Comparison of ENCODE assay signal across 8 cellular contexts in the genomic region with DNA sequence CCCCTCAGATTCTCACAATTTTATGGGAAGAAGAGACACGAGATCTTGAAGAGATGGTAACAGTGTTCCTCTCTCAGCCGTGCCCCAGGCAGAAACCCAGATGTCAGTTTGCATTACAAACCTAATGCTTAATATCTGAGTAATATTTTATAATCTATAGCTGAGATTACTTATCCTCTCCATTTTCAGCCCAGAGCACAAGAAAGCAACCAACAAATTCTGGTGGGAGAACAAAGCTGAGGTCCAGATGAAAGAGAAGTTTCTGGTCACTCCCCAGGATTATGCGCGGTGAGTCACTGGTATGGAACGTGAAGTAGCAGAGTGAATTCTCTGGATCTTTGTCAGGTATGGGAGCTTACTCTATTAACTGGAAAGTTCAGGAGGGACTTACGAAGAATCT. TPM values are rescaled to one million over a fixed set of nuclear protein-coding genes. Genes with fewer than 3 reads are reported as not detected.
DNase-seq lines count a peak whose midpoint lies in the region; ATAC-seq and TF ChIP-seq lines count a peak whose summit lies in the region.

No MANE protein-coding gene starts in this region.

- H3K9ac ChIP-seq in BLaER1 (peak overlapping the region; percentile 87), IMR-90 (ENCODE audit: low read depth, low read length) (peak overlapping the region; percentile 71)

- peak overlapping the region; percentile 74; the same call in 1 of the 2 replicates for H4K91ac ChIP-seq in IMR-90 (ENCODE audit: insufficient read depth, low read depth, low read length)

- H3K4me2 ChIP-seq in BLaER1: peak overlapping the region; percentile 91
- peak overlapping the region; percentile 98 for H3K4me2 ChIP-seq in IMR-90 (ENCODE audit: low read depth, low read length)

- CTCF ChIA-PET in IMR-90 (lab: Yijun Ruan, JAX) (no interaction called here), MCF 10A (lab: Yijun Ruan, JAX) (interaction anchor here (0.7 to 2.4 kb wide), 4 partner anchors 10 to 27 kb away, joined by 3 to 10 read pairs (median 4); no protein-coding TSS in a partner anchor)

- H2BK120ac ChIP-seq in IMR-90 (ENCODE audit: low read depth, low read length): no peak overlapping the region

- peak overlapping the region; percentile 80 for H3K4ac ChIP-seq in IMR-90 (ENCODE audit: low read depth, low read length)

- dilution Hi-C loops in IMR-90 (cut with HindIII; ENCODE audit: low sequenced_read_pairs, unreplicated experiment): no loop called here

- H3K27ac ChIP-seq in BLaER1: no peak overlapping the region
- H3K27ac ChIP-seq in IMR-90 (ENCODE audit: insufficient read depth, low read length): peak overlapping the region; percentile 64
- H3K27ac ChIP-seq in lung (ENCODE audit: low read depth in 1 of 2, low read length in 1 of 2): peak overlapping the region; percentile 69 to 95

- H3K27me3 ChIP-seq in BLaER1 (no peaks in the 10 kb centered on the region), IMR-90 (ENCODE audit: control insufficient read depth, insufficient read depth, low read length) (no peaks in the 10 kb centered on the region), lung (ENCODE audit: control insufficient read depth, insufficient read depth) (no peaks in the 10 kb centered on the region)

- H3K9me1 ChIP-seq in IMR-90 (ENCODE audit: insufficient read depth, low read length): peaks cover 8% of the 10 kb centered on the region

- H2AFZ ChIP-seq in IMR-90 (replicated peaks; ENCODE audit: low read length, poor library complexity): peak overlapping the region; percentile 93

- no peak for TF ChIP-seq RAD21 in IMR-90 (IDR thresholded peaks at IDR 0.05; ENCODE audit: low read length)

- H3K4me3 ChIP-seq in BLaER1 (peak overlapping the region; percentile 86), IMR-90 (ENCODE audit: insufficient read depth, low read depth, low read length) (peak overlapping the region; percentile 83), lung (peak overlapping the region; percentile 94)

- H3K4me3 Mint-ChIP-seq in MCF 10A (ENCODE audit: unreplicated experiment): peak overlapping the region; percentile 95

- peak overlapping the region; percentile 68; the same call in 1 of the 3 replicates for H2BK15ac ChIP-seq in IMR-90 (ENCODE audit: low read depth, low read length)

- no peaks in the 10 kb centered on the region for H3K9me3 Mint-ChIP-seq in MCF 10A (ENCODE audit: unreplicated experiment)

- H4K8ac ChIP-seq in IMR-90 (ENCODE audit: low read depth in 2 of 2, low read length in 2 of 2): peak overlapping the region; percentile 61 to 93

- peak overlapping the region; percentile 70 for H3K27ac Mint-ChIP-seq in MCF 10A (ENCODE audit: low read depth, unreplicated experiment)

- TSS peak; percentile 39 for BruUV-seq in IMR-90 (replicated peaks; lab: Mats Ljungman, UMichigan)
- BruUV-seq in MCF 10A (replicated peaks; lab: Mats Ljungman, UMichigan): TSS peak; percentile 46

- peaks cover 49% of the 10 kb centered on the region for H3K36me3 Mint-ChIP-seq in MCF 10A (ENCODE audit: insufficient read depth, unreplicated experiment)

- intact Hi-C loops in IMR-90 (cut with micrococcal nuclease): no loop called here
- intact Hi-C loops in MCF 10A (cut with micrococcal nuclease): no loop called here

- peak overlapping the region; percentile 77 for H2BK5ac ChIP-seq in IMR-90 (ENCODE audit: low read depth, low read length, poor library complexity, severe bottlenecking)

- H4K5ac ChIP-seq in IMR-90 (ENCODE audit: low read depth, low read length): peak overlapping the region; percentile 44; the same call in 1 of the 2 replicates

- DNase-seq in IMR-90 (peak; percentile 72), MCF 10A (ENCODE audit: unreplicated experiment) (peak; percentile 77), lung (ENCODE audit: low spot score) (peak; percentile 41), NCI-H1105 treated with DMSO at 0.1 percent for 48 hours (lab: John Stamatoyannopoulos, UW) (no peak), SK-N-DZ (ENCODE audit: low spot score) (no peak)

- peaks cover 5% of the 10 kb centered on the region for H3K4me1 Mint-ChIP-seq in MCF 10A (ENCODE audit: insufficient read depth, unreplicated experiment)

- TF ChIP-seq CTCF in IMR-90 (conservative IDR thresholded peaks at IDR 0.05; ENCODE audit: low read depth, low read length) (no peak), MCF 10A (IDR thresholded peaks at IDR 0.05; ENCODE audit: unreplicated experiment) (no peak), lung (IDR thresholded peaks at IDR 0.05; ENCODE audit: control extremely low read depth, extremely low read depth) (no peak)

- peak overlapping the region; percentile 94 for H2AK9ac ChIP-seq in IMR-90 (replicated peaks; ENCODE audit: low read depth, low read length, poor library complexity)

- peaks cover 22 to 61% of the 10 kb centered on the region in 2 experiments for H3K79me1 ChIP-seq in IMR-90 (ENCODE audit: low read depth in 1 of 2, low read length in 2 of 2)

- in situ Hi-C loops in IMR-90 (cut with MboI; ENCODE audit: low sequenced_read_pairs): no loop called here

- TF ChIP-seq POLR2A in IMR-90 (IDR thresholded peaks at IDR 0.05; ENCODE audit: low read depth, low read length): no peak

- H3K14ac ChIP-seq in IMR-90 (replicated peaks; ENCODE audit: low read depth, low read length): peak overlapping the region; percentile 67

- H3K36me3 ChIP-seq in BLaER1: peaks cover 53% of the 10 kb centered on the region
- H3K36me3 ChIP-seq in IMR-90 (ENCODE audit: control insufficient read depth, insufficient read depth, low read length): peaks cover 11% of the 10 kb centered on the region
- peaks cover 11 to 14% of the 10 kb centered on the region in 2 donors for H3K36me3 ChIP-seq in lung (ENCODE audit: control insufficient read depth in 2 of 2, insufficient read depth in 2 of 2, low read length in 2 of 2)

- peak overlapping the region; percentile 49 for H3K56ac ChIP-seq in IMR-90 (ENCODE audit: extremely low read depth, insufficient read depth, low read length)

- H3K27me3 Mint-ChIP-seq in MCF 10A (ENCODE audit: insufficient read depth, unreplicated experiment): no peaks in the 10 kb centered on the region

- POLR2A ChIA-PET in IMR-90 (lab: Charles Lee; ENCODE audit: unreplicated experiment): no interaction called here
- POLR2A ChIA-PET in MCF 10A (lab: Yijun Ruan, JAX): interaction anchor here (0.6 to 14.9 kb wide), 19 partner anchors 10 to 415 kb away, joined by 3 to 286 read pairs (median 3); a partner anchor contains a TSS

- H3K9me3 ChIP-seq in BLaER1: no peaks in the 10 kb centered on the region
- H3K9me3 ChIP-seq in IMR-90 (ENCODE audit: control insufficient read depth, insufficient read depth, low read length): no peaks in the 10 kb centered on the region
- no peaks in the 10 kb centered on the region for H3K9me3 ChIP-seq in lung (ENCODE audit: control insufficient read depth in 2 of 2, insufficient read depth in 1 of 2, low read length in 1 of 2)

- 0 out of 2 replicates have a peak overlapping the region, but pooled peaks have one; percentile 27 for H2BK20ac ChIP-seq in IMR-90 (ENCODE audit: low read depth, low read length)

- WGBS in IMR-90 (ENCODE audit: extremely low coverage in 2 of 2, insufficient read length in 1 of 2), 2 experiments: no CpG with 5 or more reads among the region's 6 CpGs
- 50 to 71% methylated on average over 6 of the region's 6 CpGs for WGBS in lung, 2 donors

- peaks cover 27% of the 10 kb centered on the region for H3K4me1 ChIP-seq in BLaER1
- H3K4me1 ChIP-seq in IMR-90 (ENCODE audit: control insufficient read depth, insufficient read depth, low read length): peaks cover 7% of the 10 kb centered on the region
- peaks cover 0 to 5% of the 10 kb centered on the region in 2 donors for H3K4me1 ChIP-seq in lung (ENCODE audit: control insufficient read depth in 2 of 2, insufficient read depth in 2 of 2, low read length in 2 of 2)

- ATAC-seq in IMR-90 (ENCODE audit: low read depth): no peak
- ATAC-seq in lung (ENCODE audit: insufficient read depth, low FRiP score): no peak
- no peak for ATAC-seq in HG03520 (IDR thresholded peaks at IDR 0.05; ENCODE audit: unreplicated experiment)
- no peak for ATAC-seq in HG03135 (IDR thresholded peaks at IDR 0.05; ENCODE audit: unreplicated experiment)

- peak overlapping the region; percentile 93 for H3K23ac ChIP-seq in IMR-90 (ENCODE audit: low read depth, low read length)

- H4K20me1 ChIP-seq in BLaER1: no peaks in the 10 kb centered on the region
- H4K20me1 ChIP-seq in IMR-90 (ENCODE audit: insufficient read depth, low read length): no peaks in the 10 kb centered on the region

- peak overlapping the region; percentile 71; the same call in 1 of the 2 replicates for H2AK5ac ChIP-seq in IMR-90 (ENCODE audit: low read depth, low read length)

- H3K18ac ChIP-seq in IMR-90 (ENCODE audit: low read depth, low read length): no peak overlapping the region

RNA-seq across cellular contexts. Expression of a gene that starts 0.9 kb away (rescaled TPM):
- total RNA-seq in IMR-90 (2012; rRNA removed) (13.1 and 15.3 TPM in 2 replicates), MCF 10A (2022) (48.0 and 49.0 TPM in 2 replicates), lung (10 to 100 TPM; 47.1 to 59.9 TPM)
- polyA plus RNA-seq in IMR-90 (2012; rRNA removed) (15.0 and 16.7 TPM in 2 replicates), lung (10 to 100 TPM; 12.3 to 97.5 TPM)
- polyA plus RNA-seq in IMR-90 (2012; cell fraction: cytosol; rRNA removed): 4.5 and 6.8 TPM in 2 replicates
- 63.1 and 120 TPM in 2 replicates for polyA plus RNA-seq in IMR-90 (2012; cell fraction: nucleus; rRNA removed; ENCODE audit: low replicate concordance)
- 14.3 and 16.2 TPM in 2 replicates for polyA plus RNA-seq in SK-N-DZ (2014; cell fraction: cytosol; rRNA removed)
- polyA plus RNA-seq in SK-N-DZ (2014; cell fraction: nucleus; rRNA removed): 63.8 and 64.2 TPM in 2 replicates

RNA-seq across cellular contexts. Expression of a gene that starts 19.3 kb away (rescaled TPM):
- total RNA-seq in IMR-90 (2012; rRNA removed) (727 and 842 TPM in 2 replicates), MCF 10A (2022) (1,252 and 1,255 TPM in 2 replicates), lung (100 to 1,000 TPM; 483 to 780 TPM)
- polyA plus RNA-seq in IMR-90 (2012; rRNA removed) (905 and 1,237 TPM in 2 replicates), lung (1,000 to 10,000 TPM; 1,136 to 2,643 TPM)
- 303 and 612 TPM in 2 replicates for polyA plus RNA-seq in IMR-90 (2012; cell fraction: cytosol; rRNA removed)
- polyA plus RNA-seq in IMR-90 (2012; cell fraction: nucleus; rRNA removed; ENCODE audit: low replicate concordance): 63.8 and 509 TPM in 2 replicates
- 1,352 and 1,764 TPM in 2 replicates for polyA plus RNA-seq in SK-N-DZ (2014; cell fraction: cytosol; rRNA removed)
- polyA plus RNA-seq in SK-N-DZ (2014; cell fraction: nucleus; rRNA removed): 951 and 1,259 TPM in 2 replicates

RNA-seq across cellular contexts. Expression of a gene that starts 19.7 kb away (rescaled TPM):
- total RNA-seq in IMR-90 (2012; rRNA removed): 102 and 151 TPM in 2 replicates
- 162 and 253 TPM in 2 replicates for polyA plus RNA-seq in IMR-90 (2012; rRNA removed)
- 74.8 and 107 TPM in 2 replicates for polyA plus RNA-seq in IMR-90 (2012; cell fraction: cytosol; rRNA removed)
- 52.9 and 66.6 TPM in 2 replicates for polyA plus RNA-seq in IMR-90 (2012; cell fraction: nucleus; rRNA removed; ENCODE audit: low replicate concordance)
- total RNA-seq in MCF 10A (2022): 78.6 and 96.5 TPM in 2 replicates
- total RNA-seq in lung: 10 to 100 TPM; 45.8 to 71.4 TPM
- polyA plus RNA-seq in lung: 10 to 100 TPM; 43.0 to 63.1 TPM
- 49.6 and 51.0 TPM in 2 replicates for polyA plus RNA-seq in SK-N-DZ (2014; cell fraction: cytosol; rRNA removed)
- 27.4 and 37.3 TPM in 2 replicates for polyA plus RNA-seq in SK-N-DZ (2014; cell fraction: nucleus; rRNA removed)

RNA-seq across cellular contexts. Expression of a gene that starts 27.3 kb away (rescaled TPM):
- total RNA-seq in IMR-90 (2012; rRNA removed) (not detected in 2 replicates), MCF 10A (2022) (not detected in 2 replicates), lung (not detected)
- polyA plus RNA-seq in IMR-90 (2012; rRNA removed) (not detected in 2 replicates), lung (not detected)
- not detected in 2 replicates for polyA plus RNA-seq in IMR-90 (2012; cell fraction: cytosol; rRNA removed)
- not detected in 2 replicates for polyA plus RNA-seq in IMR-90 (2012; cell fraction: nucleus; rRNA removed; ENCODE audit: low replicate concordance)
- polyA plus RNA-seq in SK-N-DZ (2014; cell fraction: cytosol; rRNA removed): not detected in 2 replicates
- not detected in 2 replicates for polyA plus RNA-seq in SK-N-DZ (2014; cell fraction: nucleus; rRNA removed)

RNA-seq across cellular contexts. Expression of a gene that starts 31.9 kb away (rescaled TPM):
- 7.5 and 8.3 TPM in 2 replicates for total RNA-seq in IMR-90 (2012; rRNA removed)
- 14.3 and 15.1 TPM in 2 replicates for polyA plus RNA-seq in IMR-90 (2012; rRNA removed)
- polyA plus RNA-seq in IMR-90 (2012; cell fraction: cytosol; rRNA removed): 12.5 and 14.1 TPM in 2 replicates
- 40.1 and 57.8 TPM in 2 replicates for polyA plus RNA-seq in IMR-90 (2012; cell fraction: nucleus; rRNA removed; ENCODE audit: low replicate concordance)
- 6.8 and 10.0 TPM in 2 replicates for total RNA-seq in MCF 10A (2022)
- 10 to 100 TPM in 1 of 2 donors, 1 to 10 TPM in 1; 8.2 to 16.2 TPM for total RNA-seq in lung
- 10 to 100 TPM; 13.5 to 13.6 TPM for polyA plus RNA-seq in lung
- 27.3 and 37.4 TPM in 2 replicates for polyA plus RNA-seq in SK-N-DZ (2014; cell fraction: cytosol; rRNA removed)
- polyA plus RNA-seq in SK-N-DZ (2014; cell fraction: nucleus; rRNA removed): 63.1 and 98.4 TPM in 2 replicates

Comparison
In these comparisons a context has a peak if more than half of its experiments do, and no peak if none do; other contexts are left out.
1. DNase-seq: peak in IMR-90 (single experiment), MCF 10A (single experiment) and lung (single experiment); none in NCI-H1105 treated with DMSO at 0.1 percent for 48 hours (single experiment) and SK-N-DZ (single experiment).
2. Peak in every context shown above with its lines, with median percentiles within 50 percentile points of each other: H3K4me3 ChIP-seq.